37 cellular contexts compared by ENCODE assay signal in the genomic region with DNA sequence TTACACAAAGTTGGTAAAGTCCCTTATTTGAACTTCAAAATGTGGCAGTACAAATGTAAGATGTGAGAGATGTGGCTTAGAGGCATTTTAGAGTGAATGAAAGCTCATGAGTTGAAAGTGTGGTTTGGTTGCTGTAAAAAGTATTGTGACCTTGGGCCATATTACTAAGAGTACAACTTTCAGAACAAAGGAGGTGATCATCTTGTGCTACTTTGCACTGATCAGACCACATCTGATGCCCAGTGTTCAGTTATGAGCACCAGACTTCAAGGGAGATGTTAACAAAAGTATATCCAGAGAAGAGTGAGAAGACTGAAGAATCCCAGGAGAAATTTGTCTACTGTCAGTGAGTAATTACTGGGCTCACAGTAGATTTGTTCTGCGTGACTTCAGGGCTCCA. TPM values are rescaled to one million over a fixed set of nuclear protein-coding genes. Genes with fewer than 3 reads are reported as not detected.
"Had no signal": no experiment of that assay in that cellular context is flagged by ENCODE, and none has a peak within 500 bp of the region (broad histone marks: within the 10 kb centered on the region; RNA-seq: fewer than 3 reads in every experiment).

No MANE protein-coding gene starts in this region.

- H3K36me3 ChIP-seq: adrenal gland, esophagus squamous epithelium, gastroesophageal sphincter, heart right ventricle, WERI-Rb-1 had no signal

- H3K9me3 Mint-ChIP-seq: activated B cell treated with CpG ODN at 0.5 μM for 24 hours; activated CD4-positive, alpha-beta memory T cell treated with anti-CD3 and anti-CD28 coated beads, Interleukin-2, amount 10 ng/mL, durations not matched to agents 7 days and 5 days; activated CD4-positive, alpha-beta T cell treated with anti-CD3 and anti-CD28 coated beads, Interleukin-2, amount 10 ng/mL, durations not matched to agents 7 days and 5 days; activated naive CD4-positive, alpha-beta T cell treated with anti-CD3 and anti-CD28 coated beads, Interleukin-2, amount 10 ng/mL, durations not matched to agents 7 days and 5 days; activated naive CD8-positive, alpha-beta T cell treated with anti-CD3 and anti-CD28 coated beads for 36 hours; activated naive CD8-positive, alpha-beta T cell treated with anti-CD3 and anti-CD28 coated beads, Interleukin-2, amount 50 U/mL, for 24 hours; activated T-cell treated with anti-CD3 and anti-CD28 coated beads, Interleukin-2, amount 50 U/mL, for 24 hours; activated T-helper 1 cell treated with anti-CD3 and anti-CD28 coated beads, Interleukin-12 subunit alpha, Interleukin-12 subunit beta, Interleukin-2, Interleukin-4 antibody, amounts not matched to agents 30 ng/mL and 10 ng/mL and 1 ng/mL, durations not matched to agents 14 hours and 24 hours and 36 hours; effector memory CD8-positive, alpha-beta T cell; T-helper 2 cell treated with Interferon-gamma antibody and Interleukin-4, amounts not matched to agents 5 μg/mL and 100 μg/mL, for 36 hours had no signal

- FAIRE-seq: colon had no signal

- H3K27ac ChIP-seq: adrenal gland, body of pancreas, epithelial cell of prostate, esophagus squamous epithelium, gastroesophageal sphincter, heart right ventricle, WERI-Rb-1 had no signal

- H3K27ac Mint-ChIP-seq: activated B cell treated with CpG ODN at 0.5 μM for 24 hours; activated CD4-positive, alpha-beta memory T cell treated with anti-CD3 and anti-CD28 coated beads, Interleukin-2, amount 10 ng/mL, durations not matched to agents 7 days and 5 days; activated CD4-positive, alpha-beta T cell treated with anti-CD3 and anti-CD28 coated beads, Interleukin-2, amount 10 ng/mL, durations not matched to agents 7 days and 5 days; activated naive CD4-positive, alpha-beta T cell treated with anti-CD3 and anti-CD28 coated beads, Interleukin-2, amount 10 ng/mL, durations not matched to agents 7 days and 5 days; activated naive CD8-positive, alpha-beta T cell treated with anti-CD3 and anti-CD28 coated beads for 36 hours; activated naive CD8-positive, alpha-beta T cell treated with anti-CD3 and anti-CD28 coated beads, Interleukin-2, amount 50 U/mL, for 24 hours; activated T-cell treated with anti-CD3 and anti-CD28 coated beads, Interleukin-2, amount 50 U/mL, for 24 hours; activated T-helper 1 cell treated with anti-CD3 and anti-CD28 coated beads, Interleukin-12 subunit alpha, Interleukin-12 subunit beta, Interleukin-2, Interleukin-4 antibody, amounts not matched to agents 30 ng/mL and 10 ng/mL and 1 ng/mL, durations not matched to agents 14 hours and 24 hours and 36 hours; effector memory CD8-positive, alpha-beta T cell; T-helper 17 cell; T-helper 2 cell treated with Interferon-gamma antibody and Interleukin-4, amounts not matched to agents 5 μg/mL and 100 μg/mL, for 36 hours had no signal

- H3K9me3 ChIP-seq: adrenal gland, body of pancreas, esophagus squamous epithelium, gastroesophageal sphincter, heart right ventricle had no signal

- DNase-seq: activated B cell treated with CpG ODN at 0.5 μM for 24 hours; activated CD4-positive, alpha-beta memory T cell treated with anti-CD3 and anti-CD28 coated beads, Interleukin-2, amount 10 ng/mL, durations not matched to agents 7 days and 5 days; activated CD4-positive, alpha-beta T cell treated with anti-CD3 and anti-CD28 coated beads, Interleukin-2, amount 10 ng/mL, durations not matched to agents 7 days and 5 days; activated CD4-positive, alpha-beta T cell treated with anti-CD3 and anti-CD28 coated beads, Interleukin-2, amount 50 U/mL, for 4 hours; activated CD8-positive, alpha-beta memory T cell treated with anti-CD3 and anti-CD28 coated beads, Interleukin-2, amount 50 U/mL, for 48 hours; activated gamma-delta T cell; activated naive CD4-positive, alpha-beta T cell; activated naive CD4-positive, alpha-beta T cell treated with anti-CD3 and anti-CD28 coated beads, Interleukin-2, amount 10 ng/mL, durations not matched to agents 7 days and 5 days; activated naive CD8-positive, alpha-beta T cell treated with anti-CD3 and anti-CD28 coated beads for 36 hours; activated naive CD8-positive, alpha-beta T cell treated with anti-CD3 and anti-CD28 coated beads, Interleukin-2, amount 50 U/mL, for 24 hours; activated T-cell treated with anti-CD3 and anti-CD28 coated beads for 4 hours; activated T-cell treated with anti-CD3 and anti-CD28 coated beads, Interleukin-2, amount 50 U/mL, for 24 hours; amygdala; aorta; body of pancreas; caudate nucleus; cortex of kidney; dermis blood vessel endothelial cell; effector CD4-positive, alpha-beta T cell; effector memory CD8-positive, alpha-beta T cell; esophagus squamous epithelium; foreskin melanocyte; heart right ventricle; T-helper 1 cell; T-helper 17 cell; T1000; WERI-Rb-1 had no signal

- H3K4me3 ChIP-seq: adrenal gland, body of pancreas, esophagus squamous epithelium, gastroesophageal sphincter, heart right ventricle had no signal

- H3K27me3 ChIP-seq: adrenal gland, body of pancreas, esophagus squamous epithelium, gastroesophageal sphincter had no signal

- H3K4me1 ChIP-seq: esophagus squamous epithelium, gastroesophageal sphincter, heart right ventricle had no signal

- ATAC-seq: activated naive CD8-positive, alpha-beta T cell treated with anti-CD3 and anti-CD28 coated beads, Interleukin-2, amount 50 U/mL, for 24 hours; body of pancreas; effector memory CD8-positive, alpha-beta T cell; gastroesophageal sphincter; heart right ventricle; T-helper 17 cell had no signal

RNA-seq across cellular contexts. Expression of a gene that starts 48.2 kb away (rescaled TPM):
- total RNA-seq: activated B cell treated with CpG ODN at 0.5 μM for 24 hours; activated CD4-positive, alpha-beta memory T cell treated with anti-CD3 and anti-CD28 coated beads, Interleukin-2, amount 10 ng/mL, durations not matched to agents 7 days and 5 days; activated CD4-positive, alpha-beta T cell treated with anti-CD3 and anti-CD28 coated beads, Interleukin-2, amount 10 ng/mL, durations not matched to agents 7 days and 5 days; activated naive CD8-positive, alpha-beta T cell treated with anti-CD3 and anti-CD28 coated beads for 36 hours; activated T-helper 1 cell treated with anti-CD3 and anti-CD28 coated beads, Interleukin-12 subunit alpha, Interleukin-12 subunit beta, Interleukin-2, Interleukin-4 antibody, amounts not matched to agents 30 ng/mL and 10 ng/mL and 1 ng/mL, durations not matched to agents 14 hours and 24 hours and 36 hours; aorta; chondrocyte; dermis blood vessel endothelial cell; fibroblast of lung; fibroblast of villous mesenchyme; gastroesophageal sphincter; glomerular endothelial cell; heart right ventricle; T-helper 17 cell had no signal
- polyA plus RNA-seq: adrenal gland, fibroblast of lung, heart right ventricle had no signal
